Comparison of ENCODE assay signal across 1 cellular context in genomic region chr4:184899261-184900134, GRCh38.
TF ChIP-seq lines count a peak whose summit lies in the region.

No MANE protein-coding gene starts in this region.

TF ChIP-seq in IMR-90, 13 proteins besides CTCF, POLR2A, EP300 and RAD21 (continued from another document):
- TF ChIP-seq ELK1 (IDR thresholded peaks at IDR 0.05; ENCODE audit: borderline replicate concordance, low read depth, low read length), result no peak
- TF ChIP-seq CHD1 (IDR thresholded peaks at IDR 0.05; ENCODE audit: low read depth, low read length), result no peak
- no peak for TF ChIP-seq SMC3 (IDR thresholded peaks at IDR 0.05; ENCODE audit: low read depth, low read length)
- no peak for TF ChIP-seq FOS (IDR thresholded peaks at IDR 0.05; ENCODE audit: low read depth, low read length)
- TF ChIP-seq NFE2L2 (IDR thresholded peaks at IDR 0.05; ENCODE audit: low read depth, low read length), result no peak
- no peak for TF ChIP-seq MXI1 (IDR thresholded peaks at IDR 0.05; ENCODE audit: borderline replicate concordance, low read depth, low read length)
- TF ChIP-seq USF2 (IDR thresholded peaks at IDR 0.05; ENCODE audit: low read depth, low read length), result no peak
- TF ChIP-seq RCOR1 (IDR thresholded peaks at IDR 0.05; ENCODE audit: insufficient replicate concordance, low read length), result no peak
